ENCODE assay signal across 18 cellular contexts in the genomic region with DNA sequence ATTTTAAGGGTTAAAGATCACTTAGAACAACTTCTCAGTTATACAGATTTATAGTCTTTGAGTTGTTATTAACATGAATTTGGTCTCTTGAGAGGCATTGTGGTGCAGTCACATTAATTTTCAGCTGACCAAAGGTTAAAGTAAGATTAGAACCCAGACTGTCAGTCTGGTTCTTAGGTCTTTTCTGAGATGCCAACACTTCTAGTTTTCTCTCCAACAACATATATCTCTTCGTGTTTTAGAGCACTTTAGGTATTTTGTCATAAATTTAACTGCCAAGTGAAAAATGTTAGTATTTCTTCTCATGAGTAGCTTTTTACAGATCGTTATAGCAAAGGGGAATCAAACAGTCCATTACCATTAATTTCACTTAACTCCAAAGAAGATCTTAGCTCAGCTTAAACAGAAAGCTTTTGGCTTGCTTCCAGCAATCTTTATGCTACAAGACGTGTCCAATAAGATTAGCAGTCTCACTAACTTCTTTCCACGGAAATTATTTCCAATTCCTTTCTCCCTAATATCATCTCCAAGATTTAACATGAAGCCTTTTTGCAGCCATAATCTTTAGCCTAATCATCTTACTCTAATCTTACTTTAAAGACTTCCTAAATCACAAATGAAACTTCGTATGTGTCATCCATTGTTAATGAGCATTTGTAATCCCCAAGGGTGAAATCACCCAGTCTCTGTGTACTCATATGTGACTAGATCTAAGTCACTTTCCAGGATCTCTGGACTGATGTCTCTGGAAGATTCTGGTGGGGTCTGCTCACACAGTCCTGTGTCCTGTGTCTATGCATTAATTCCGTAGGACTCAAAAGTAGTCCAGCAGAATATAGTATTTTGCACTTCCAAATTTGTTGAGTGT. TPM values are rescaled to one million over a fixed set of nuclear protein-coding genes. Genes with fewer than 3 reads are reported as not detected.
DNase-seq lines count a peak whose midpoint lies in the region; ATAC-seq and TF ChIP-seq lines count a peak whose summit lies in the region.
"Had no signal": no experiment of that assay in that cellular context is flagged by ENCODE, and none has a peak within 500 bp of the region (broad histone marks: within the 10 kb centered on the region; RNA-seq: fewer than 3 reads in every experiment).

No MANE protein-coding gene starts in this region.

- intact Hi-C loops in A673 (cut with micrococcal nuclease; ENCODE audit: unreplicated experiment) = no loop called here
- intact Hi-C loops in activated B cell treated with CpG ODN at 0.5 μM for 24 hours (cut with micrococcal nuclease) = loop anchor here (10.0 kb wide), 1 partner anchor 1872 kb away; no protein-coding TSS in a partner anchor
- intact Hi-C loops in sigmoid colon (cut with DNase I) = no loop called here

- no peak for TF ChIP-seq CTCF in A673 (conservative IDR thresholded peaks at IDR 0.05; ENCODE audit: low read depth, low read length)
- no peak for TF ChIP-seq CTCF in activated B cell treated with CpG ODN at 0.5 μM for 24 hours (IDR thresholded peaks at IDR 0.05)
- TF ChIP-seq CTCF in hepatocyte (IDR thresholded peaks at IDR 0.05; ENCODE audit: poor library complexity) = no peak
- no peak for TF ChIP-seq CTCF in sigmoid colon (IDR thresholded peaks at IDR 0.05)

- H3K9me2 ChIP-seq in hepatocyte (replicated peaks; ENCODE audit: insufficient read depth) = no peaks in the 10 kb centered on the region

- TF ChIP-seq EP300 in sigmoid colon (IDR thresholded peaks at IDR 0.05) = no peak

- TF ChIP-seq POLR2A in sigmoid colon (IDR thresholded peaks at IDR 0.05) = no peak

- H3K36me3 Mint-ChIP-seq in activated B cell treated with CpG ODN at 0.5 μM for 24 hours (ENCODE audit: low read depth) = no peaks in the 10 kb centered on the region
- H3K36me3 Mint-ChIP-seq: activated naive CD8-positive, alpha-beta T cell; CD8-positive, alpha-beta T cell had no signal

- H3K36me3 ChIP-seq in A673 (ENCODE audit: insufficient read depth, low read length, poor library complexity, severe bottlenecking) = no peaks in the 10 kb centered on the region
- H3K36me3 ChIP-seq in hepatocyte (replicated peaks; ENCODE audit: insufficient read depth, low read depth) = no peaks in the 10 kb centered on the region
- no peaks in the 10 kb centered on the region for H3K36me3 ChIP-seq in effector memory CD4-positive, alpha-beta T cell (ENCODE audit: control insufficient read depth, insufficient read depth, low read length)
- no peaks in the 10 kb centered on the region for H3K36me3 ChIP-seq in sigmoid colon
- H3K36me3 ChIP-seq: cardiac muscle cell had no signal

- WGBS in hepatocyte (ENCODE audit: low lambda C conversion rate, missing lambda C conversion rate) = 51% methylated on average over 6 of the region's 6 CpGs
- 50 to 63% methylated on average over 6 of the region's 6 CpGs for WGBS in sigmoid colon, 2 donors

- POLR2A ChIA-PET in A673 (lab: Charles Lee; ENCODE audit: low non-redundant PET) (no interaction called here), activated B cell treated with CpG ODN at 0.5 μM for 24 hours (lab: Charles Lee) (interaction anchor here (0.8 to 1.2 kb wide), 2 partner anchors 8 to 27 kb away, joined by 3 to 4 read pairs; no protein-coding TSS in a partner anchor)

- H4K20me1 ChIP-seq in hepatocyte (ENCODE audit: insufficient read depth, poor library complexity, severe bottlenecking) = no peaks in the 10 kb centered on the region

- H3K79me2 ChIP-seq in hepatocyte = no peaks in the 10 kb centered on the region

- no peak overlapping the region for H3K27ac ChIP-seq in A673 (ENCODE audit: low read depth, low read length, poor library complexity, severe bottlenecking)
- H3K27ac ChIP-seq in hepatocyte = no peak overlapping the region
- H3K27ac ChIP-seq in effector memory CD4-positive, alpha-beta T cell (ENCODE audit: insufficient read depth, low read length, poor library complexity, severe bottlenecking) = no peak overlapping the region
- H3K27ac ChIP-seq in sigmoid colon = no peak overlapping the region
- H3K27ac ChIP-seq: cardiac muscle cell had no signal

- CTCF ChIA-PET in A673 (lab: Charles Lee) = no interaction called here
- CTCF ChIA-PET in activated B cell treated with CpG ODN at 0.5 μM for 24 hours (lab: Charles Lee) = interaction anchor here (1.5 to 2.1 kb wide), 2 partner anchors 9 to 62 kb away, joined by 4 to 11 read pairs; no protein-coding TSS in a partner anchor

- peak overlapping the region; percentile 72 for H3K27ac Mint-ChIP-seq in activated B cell treated with CpG ODN at 0.5 μM for 24 hours
- H3K27ac Mint-ChIP-seq: activated naive CD8-positive, alpha-beta T cell; activated T-cell treated with anti-CD3 and anti-CD28 coated beads, Interleukin-2, amount 50 U/mL, for 24 hours; CD8-positive, alpha-beta T cell had no signal

- H3K4me1 ChIP-seq in A673 (ENCODE audit: insufficient read depth, low read length, poor library complexity, severe bottlenecking) = peaks cover 12% of the 10 kb centered on the region
- no peaks in the 10 kb centered on the region for H3K4me1 ChIP-seq in hepatocyte (ENCODE audit: insufficient read depth)
- no peaks in the 10 kb centered on the region for H3K4me1 ChIP-seq in effector memory CD4-positive, alpha-beta T cell (ENCODE audit: control insufficient read depth, insufficient read depth, low read length, poor library complexity, severe bottlenecking)
- H3K4me1 ChIP-seq in sigmoid colon = no peaks in the 10 kb centered on the region

- H3K4me2 ChIP-seq in hepatocyte = no peak overlapping the region

- no peak overlapping the region for H2AFZ ChIP-seq in hepatocyte

- no TSS peak for BruUV-seq in A673 (replicated peaks; lab: Mats Ljungman, UMichigan)

- H3K4me3 Mint-ChIP-seq in activated B cell treated with CpG ODN at 0.5 μM for 24 hours = peak overlapping the region; percentile 16
- H3K4me3 Mint-ChIP-seq: activated naive CD8-positive, alpha-beta T cell; activated T-cell treated with anti-CD3 and anti-CD28 coated beads, Interleukin-2, amount 50 U/mL, for 24 hours; CD8-positive, alpha-beta T cell; neural crest cell had no signal

- H3K27me3 ChIP-seq in A673 (replicated peaks; ENCODE audit: insufficient read depth, low read depth, low read length, poor library complexity) = peaks cover 88% of the 10 kb centered on the region
- no peaks in the 10 kb centered on the region for H3K27me3 ChIP-seq in hepatocyte
- H3K27me3 ChIP-seq in effector memory CD4-positive, alpha-beta T cell (replicated peaks; ENCODE audit: control insufficient read depth, insufficient read depth, low read length, poor library complexity, severe bottlenecking) = no peaks in the 10 kb centered on the region
- no peaks in the 10 kb centered on the region for H3K27me3 ChIP-seq in sigmoid colon

- no peaks in the 10 kb centered on the region for H3K9me3 Mint-ChIP-seq in activated B cell treated with CpG ODN at 0.5 μM for 24 hours
- H3K9me3 Mint-ChIP-seq: activated T-cell treated with anti-CD3 and anti-CD28 coated beads, Interleukin-2, amount 50 U/mL, for 24 hours; CD8-positive, alpha-beta T cell had no signal

- H3K27me3 Mint-ChIP-seq in activated B cell treated with CpG ODN at 0.5 μM for 24 hours = no peaks in the 10 kb centered on the region

- H3K4me3 ChIP-seq in A673 (ENCODE audit: low read depth, low read length, poor library complexity, severe bottlenecking) = no peak overlapping the region
- no peak overlapping the region for H3K4me3 ChIP-seq in hepatocyte
- H3K4me3 ChIP-seq in effector memory CD4-positive, alpha-beta T cell (ENCODE audit: insufficient read depth, low read depth, low read length, poor library complexity, severe bottlenecking) = no peak overlapping the region
- H3K4me3 ChIP-seq in sigmoid colon = no peak overlapping the region
- H3K4me3 ChIP-seq: cardiac muscle cell had no signal

- ATAC-seq in activated B cell treated with CpG ODN at 0.5 μM for 24 hours (ENCODE audit: low read depth) = peak; percentile 40
- ATAC-seq: CD8-positive, alpha-beta T cell had no signal

- H3K9me3 ChIP-seq in A673 (ENCODE audit: low read depth, low read length, poor library complexity, severe bottlenecking) (no peaks in the 10 kb centered on the region), hepatocyte (ENCODE audit: low read depth) (no peaks in the 10 kb centered on the region), sigmoid colon (no peaks in the 10 kb centered on the region)
- no peaks in the 10 kb centered on the region for H3K9me3 ChIP-seq in effector memory CD4-positive, alpha-beta T cell (ENCODE audit: control insufficient read depth, low read length)

- peaks cover 72% of the 10 kb centered on the region for H3K4me1 Mint-ChIP-seq in activated B cell treated with CpG ODN at 0.5 μM for 24 hours

- DNase-seq in A673 (ENCODE audit: low spot score) (peak; percentile 85), MV-4-11 (lab: John Stamatoyannopoulos, UW) (peak; percentile 20), activated B cell treated with CpG ODN at 0.5 μM for 24 hours (no peak), hepatocyte (ENCODE audit: low spot score) (peak; percentile 14), NCI-H1048 (lab: John Stamatoyannopoulos, UW) (no peak), sigmoid colon (no peak), SIG-M5 treated with dmso at 0.1 percent for 504 hours (lab: John Stamatoyannopoulos, UW; ENCODE audit: unreplicated experiment) (no peak)
- no peak for DNase-seq in effector memory CD4-positive, alpha-beta T cell
- DNase-seq: activated T-cell treated with anti-CD3 and anti-CD28 coated beads, Interleukin-2, amount 50 U/mL, for 24 hours; CD8-positive, alpha-beta T cell; DMS79 treated with DMSO at 0.1 percent for 48 hours; HCEC 1CT; hippocampal formation; mesenchymal stem cell; stimulated activated naive CD4-positive, alpha-beta T cell treated with Interleukin-2 at 50 U/mL for 16 hours had no signal

RNA-seq across cellular contexts. Expression of a gene that starts 38.7 kb away (rescaled TPM):
- total RNA-seq in A673 (2021) (not detected in 2 replicates), activated B cell treated with CpG ODN at 0.5 μM for 24 hours (3.2 and 3.7 TPM in 2 replicates), hepatocyte (16.7 and 16.8 TPM in 2 replicates), sigmoid colon (10 to 100 TPM in 3 of 4 donors, 1 to 10 TPM in 1; 9.4 to 20.8 (median 11.7) TPM)
- polyA plus RNA-seq in hepatocyte (9.0 and 11.7 TPM in 2 replicates), sigmoid colon (1 to 10 TPM; 1.2 to 6.6 (median 1.6) TPM)
- total RNA-seq: CD8-positive, alpha-beta T cell had no signal

Comparison
In these comparisons a context has a peak if more than half of its experiments do, and no peak if none do; other contexts are left out.
1. DNase-seq: peak in A673 (single experiment), MV-4-11 (single experiment) and hepatocyte (single experiment); none in activated B cell treated with CpG ODN at 0.5 μM for 24 hours (single experiment), effector memory CD4-positive, alpha-beta T cell (0 of 3), NCI-H1048 (single experiment), sigmoid colon (single experiment) and SIG-M5 treated with dmso at 0.1 percent for 504 hours (single experiment).